ENCODE assay signal across 2 cellular contexts in the genomic region with DNA sequence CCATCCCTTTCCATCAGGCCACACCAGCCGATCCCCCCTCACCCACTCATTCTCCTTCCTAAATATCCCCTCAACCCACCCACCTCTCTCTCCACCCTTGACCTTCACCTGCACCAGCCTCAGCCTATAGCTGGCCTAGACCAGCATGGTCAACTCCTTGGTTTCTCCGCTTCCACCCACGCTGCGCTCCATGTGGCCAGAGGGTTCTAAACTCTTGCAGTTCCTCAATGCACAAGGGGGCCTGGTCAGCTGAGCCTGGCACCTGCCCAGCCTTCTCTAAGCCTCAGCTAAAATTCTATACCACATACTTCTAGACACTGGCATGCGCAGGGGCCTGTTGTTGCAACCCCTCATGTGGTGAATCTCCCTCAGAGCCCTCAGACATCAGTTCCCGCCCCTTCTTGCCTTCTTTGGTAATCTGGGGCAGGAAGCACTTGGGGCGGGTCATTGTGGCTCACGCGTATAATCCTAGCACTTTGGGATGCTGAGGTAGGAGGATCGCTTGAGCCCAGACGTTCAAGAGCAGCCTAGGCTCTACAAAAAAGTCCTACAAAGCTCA.
TF ChIP-seq lines count a peak whose summit lies in the region.

No MANE protein-coding gene starts in this region.

TF ChIP-seq in SK-N-SH treated with all-trans-retinoic acid at 6 μM for 48 hours, 23 proteins besides CTCF, POLR2A, EP300 and RAD21:
- TF ChIP-seq, protein P1, sequence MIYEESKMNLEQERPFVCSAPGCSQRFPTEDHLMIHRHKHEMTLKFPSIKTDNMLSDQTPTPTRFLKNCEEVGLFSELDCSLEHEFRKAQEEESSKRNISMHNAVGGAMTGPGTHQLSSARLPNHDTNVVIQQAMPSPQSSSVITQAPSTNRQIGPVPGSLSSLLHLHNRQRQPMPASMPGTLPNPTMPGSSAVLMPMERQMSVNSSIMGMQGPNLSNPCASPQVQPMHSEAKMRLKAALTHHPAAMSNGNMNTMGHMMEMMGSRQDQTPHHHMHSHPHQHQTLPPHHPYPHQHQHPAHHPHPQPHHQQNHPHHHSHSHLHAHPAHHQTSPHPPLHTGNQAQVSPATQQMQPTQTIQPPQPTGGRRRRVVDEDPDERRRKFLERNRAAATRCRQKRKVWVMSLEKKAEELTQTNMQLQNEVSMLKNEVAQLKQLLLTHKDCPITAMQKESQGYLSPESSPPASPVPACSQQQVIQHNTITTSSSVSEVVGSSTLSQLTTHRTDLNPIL (CRISPR knock-in tag; IDR thresholded peaks at IDR 0.05; ENCODE audit: low read depth) = no peak
- TF ChIP-seq, protein P2, sequence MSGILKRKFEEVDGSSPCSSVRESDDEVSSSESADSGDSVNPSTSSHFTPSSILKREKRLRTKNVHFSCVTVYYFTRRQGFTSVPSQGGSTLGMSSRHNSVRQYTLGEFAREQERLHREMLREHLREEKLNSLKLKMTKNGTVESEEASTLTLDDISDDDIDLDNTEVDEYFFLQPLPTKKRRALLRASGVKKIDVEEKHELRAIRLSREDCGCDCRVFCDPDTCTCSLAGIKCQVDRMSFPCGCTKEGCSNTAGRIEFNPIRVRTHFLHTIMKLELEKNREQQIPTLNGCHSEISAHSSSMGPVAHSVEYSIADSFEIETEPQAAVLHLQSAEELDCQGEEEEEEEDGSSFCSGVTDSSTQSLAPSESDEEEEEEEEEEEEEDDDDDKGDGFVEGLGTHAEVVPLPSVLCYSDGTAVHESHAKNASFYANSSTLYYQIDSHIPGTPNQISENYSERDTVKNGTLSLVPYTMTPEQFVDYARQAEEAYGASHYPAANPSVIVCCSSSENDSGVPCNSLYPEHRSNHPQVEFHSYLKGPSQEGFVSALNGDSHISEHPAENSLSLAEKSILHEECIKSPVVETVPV (CRISPR knock-in tag; IDR thresholded peaks at IDR 0.05) = no peak
- TF ChIP-seq SNAI2 (CRISPR knock-in tag; IDR thresholded peaks at IDR 0.05) = no peak
- no peak for TF ChIP-seq ZC3H10 (CRISPR knock-in tag; IDR thresholded peaks at IDR 0.05)

TF ChIP-seq in SK-N-SH, 30 proteins besides CTCF, POLR2A, EP300 and RAD21 (continued from another document):
- TF ChIP-seq, protein P3, sequence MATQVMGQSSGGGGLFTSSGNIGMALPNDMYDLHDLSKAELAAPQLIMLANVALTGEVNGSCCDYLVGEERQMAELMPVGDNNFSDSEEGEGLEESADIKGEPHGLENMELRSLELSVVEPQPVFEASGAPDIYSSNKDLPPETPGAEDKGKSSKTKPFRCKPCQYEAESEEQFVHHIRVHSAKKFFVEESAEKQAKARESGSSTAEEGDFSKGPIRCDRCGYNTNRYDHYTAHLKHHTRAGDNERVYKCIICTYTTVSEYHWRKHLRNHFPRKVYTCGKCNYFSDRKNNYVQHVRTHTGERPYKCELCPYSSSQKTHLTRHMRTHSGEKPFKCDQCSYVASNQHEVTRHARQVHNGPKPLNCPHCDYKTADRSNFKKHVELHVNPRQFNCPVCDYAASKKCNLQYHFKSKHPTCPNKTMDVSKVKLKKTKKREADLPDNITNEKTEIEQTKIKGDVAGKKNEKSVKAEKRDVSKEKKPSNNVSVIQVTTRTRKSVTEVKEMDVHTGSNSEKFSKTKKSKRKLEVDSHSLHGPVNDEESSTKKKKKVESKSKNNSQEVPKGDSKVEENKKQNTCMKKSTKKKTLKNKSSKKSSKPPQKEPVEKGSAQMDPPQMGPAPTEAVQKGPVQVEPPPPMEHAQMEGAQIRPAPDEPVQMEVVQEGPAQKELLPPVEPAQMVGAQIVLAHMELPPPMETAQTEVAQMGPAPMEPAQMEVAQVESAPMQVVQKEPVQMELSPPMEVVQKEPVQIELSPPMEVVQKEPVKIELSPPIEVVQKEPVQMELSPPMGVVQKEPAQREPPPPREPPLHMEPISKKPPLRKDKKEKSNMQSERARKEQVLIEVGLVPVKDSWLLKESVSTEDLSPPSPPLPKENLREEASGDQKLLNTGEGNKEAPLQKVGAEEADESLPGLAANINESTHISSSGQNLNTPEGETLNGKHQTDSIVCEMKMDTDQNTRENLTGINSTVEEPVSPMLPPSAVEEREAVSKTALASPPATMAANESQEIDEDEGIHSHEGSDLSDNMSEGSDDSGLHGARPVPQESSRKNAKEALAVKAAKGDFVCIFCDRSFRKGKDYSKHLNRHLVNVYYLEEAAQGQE (IDR thresholded peaks at IDR 0.05; ENCODE audit: low read depth, low read length) = no peak
- TF ChIP-seq TEAD4 (IDR thresholded peaks at IDR 0.05; ENCODE audit: borderline replicate concordance, insufficient read depth) (no peak), CHD2 (IDR thresholded peaks at IDR 0.05; ENCODE audit: low read length, partially characterized antibody) (no peak), RCOR1 (IDR thresholded peaks at IDR 0.05; ENCODE audit: low read length) (no peak), SIN3A (IDR thresholded peaks at IDR 0.05; ENCODE audit: borderline replicate concordance, low read depth, low read length) (no peak), RFX5 (IDR thresholded peaks at IDR 0.05; ENCODE audit: low read length) (no peak), NFIC (IDR thresholded peaks at IDR 0.05; ENCODE audit: borderline replicate concordance) (no peak), POLR2AphosphoS5 (IDR thresholded peaks at IDR 0.05; ENCODE audit: low read depth, low read length) (no peak), YY1 (IDR thresholded peaks at IDR 0.05; ENCODE audit: low read depth) (no peak), MEF2A (IDR thresholded peaks at IDR 0.05; ENCODE audit: borderline replicate concordance, low read depth) (no peak), EZH2phosphoT487 (IDR thresholded peaks at IDR 0.05; ENCODE audit: borderline replicate concordance, low read depth) (no peak), MXI1 (IDR thresholded peaks at IDR 0.05; ENCODE audit: low read depth, low read length) (no peak)
- TF ChIP-seq, protein P4, sequence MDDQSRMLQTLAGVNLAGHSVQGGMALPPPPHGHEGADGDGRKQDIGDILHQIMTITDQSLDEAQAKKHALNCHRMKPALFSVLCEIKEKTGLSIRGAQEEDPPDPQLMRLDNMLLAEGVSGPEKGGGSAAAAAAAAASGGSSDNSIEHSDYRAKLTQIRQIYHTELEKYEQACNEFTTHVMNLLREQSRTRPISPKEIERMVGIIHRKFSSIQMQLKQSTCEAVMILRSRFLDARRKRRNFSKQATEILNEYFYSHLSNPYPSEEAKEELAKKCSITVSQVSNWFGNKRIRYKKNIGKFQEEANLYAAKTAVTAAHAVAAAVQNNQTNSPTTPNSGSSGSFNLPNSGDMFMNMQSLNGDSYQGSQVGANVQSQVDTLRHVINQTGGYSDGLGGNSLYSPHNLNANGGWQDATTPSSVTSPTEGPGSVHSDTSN (IDR thresholded peaks at IDR 0.05) = no peak
- TF ChIP-seq, protein P5, sequence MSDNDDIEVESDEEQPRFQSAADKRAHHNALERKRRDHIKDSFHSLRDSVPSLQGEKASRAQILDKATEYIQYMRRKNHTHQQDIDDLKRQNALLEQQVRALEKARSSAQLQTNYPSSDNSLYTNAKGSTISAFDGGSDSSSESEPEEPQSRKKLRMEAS (IDR thresholded peaks at IDR 0.05; ENCODE audit: low read depth) = no peak
- TF ChIP-seq, protein P6, sequence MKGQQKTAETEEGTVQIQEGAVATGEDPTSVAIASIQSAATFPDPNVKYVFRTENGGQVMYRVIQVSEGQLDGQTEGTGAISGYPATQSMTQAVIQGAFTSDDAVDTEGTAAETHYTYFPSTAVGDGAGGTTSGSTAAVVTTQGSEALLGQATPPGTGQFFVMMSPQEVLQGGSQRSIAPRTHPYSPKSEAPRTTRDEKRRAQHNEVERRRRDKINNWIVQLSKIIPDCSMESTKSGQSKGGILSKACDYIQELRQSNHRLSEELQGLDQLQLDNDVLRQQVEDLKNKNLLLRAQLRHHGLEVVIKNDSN (IDR thresholded peaks at IDR 0.05; ENCODE audit: borderline replicate concordance, low read depth) = no peak
